Comparison of ENCODE assay signal across 22 cellular contexts in genomic region chrX:55874807-55875206, GRCh38.
"Had no signal": no experiment of that assay in that cellular context is flagged by ENCODE, and none has a peak within 500 bp of the region (broad histone marks: within the 10 kb centered on the region; RNA-seq: fewer than 3 reads in every experiment).

No MANE protein-coding gene starts in this region.

- DNase-seq: activated CD4-positive, alpha-beta T cell treated with anti-CD3 and anti-CD28 coated beads, Interleukin-2, amount 10 ng/mL, durations not matched to agents 7 days and 5 days; activated CD4-positive, CD25-positive, alpha-beta regulatory T cell treated with anti-CD3 and anti-CD28 coated beads, Interleukin-2, amount 50 U/mL, for 72 hours; activated CD8-positive, alpha-beta T cell treated with anti-CD3 and anti-CD28 coated beads, Interleukin-2, amount 10 ng/mL, durations not matched to agents 7 days and 5 days; activated T-cell treated with anti-CD3 and anti-CD28 coated beads, Interleukin-2, amount 50 U/mL, for 1 hour; adrenal gland; colonic mucosa; dorsolateral prefrontal cortex; effector memory CD8-positive, alpha-beta T cell; foreskin melanocyte; left lung; naive thymus-derived CD4-positive, alpha-beta T cell; occipital lobe; posterior cingulate gyrus; right lobe of liver; stimulated activated CD4-positive, alpha-beta T cell treated with anti-CD3 and anti-CD28 coated beads, Interleukin-1b, Interleukin-23, amount 100 ng/mL, for 48 hours; substantia nigra; transverse colon; WERI-Rb-1 had no signal

- FAIRE-seq: urothelium cell line had no signal

- ATAC-seq: activated CD8-positive, alpha-beta T cell treated with anti-CD3 and anti-CD28 coated beads, Interleukin-2, amount 10 ng/mL, durations not matched to agents 7 days and 5 days; activated naive CD4-positive, alpha-beta T cell treated with anti-CD3 and anti-CD28 coated beads, Interleukin-2, amount 50 U/mL, for 72 hours; activated T-helper 17 cell treated with anti-CD3 and anti-CD28 coated beads, Interleukin-2, amount 50 U/mL, for 72 hours; effector memory CD8-positive, alpha-beta T cell; esophagus mucosa; left lung; naive thymus-derived CD4-positive, alpha-beta T cell; right lobe of liver had no signal
